In genomic region chrX:42837092-42837726, GRCh38 we compare ENCODE assay signal across 1 cellular context.
TF ChIP-seq lines count a peak whose summit lies in the region.

No MANE protein-coding gene starts in this region.

TF ChIP-seq in GM12878, 131 proteins besides CTCF, POLR2A, EP300 and RAD21:
- TF ChIP-seq MAX (IDR thresholded peaks at IDR 0.05; ENCODE audit: low read depth, low read length): no peak
- no peak for TF ChIP-seq SUZ12 (IDR thresholded peaks at IDR 0.05; ENCODE audit: unreplicated experiment)
- no peak for TF ChIP-seq EGR1 (IDR thresholded peaks at IDR 0.05; ENCODE audit: borderline replicate concordance in 1 of 2, low read depth in 2 of 2, low read length in 2 of 2)
- no peak for TF ChIP-seq SIX5 (IDR thresholded peaks at IDR 0.05; ENCODE audit: low read depth, low read length, severe bottlenecking)
- 0 out of 3 replicates have a peak, but pooled peaks have one; percentile 30 for TF ChIP-seq POU2F2 (IDR thresholded peaks at IDR 0.05; ENCODE audit: borderline replicate concordance, low read depth, low read length)
- TF ChIP-seq ZNF207 (IDR thresholded peaks at IDR 0.05; ENCODE audit: borderline replicate concordance): no peak
TF ChIP-seq in GM12878: peak in this region for 1.
